Comparison of ENCODE assay signal across 1 cellular context in genomic region chr17:56976941-56977570, GRCh38.
TF ChIP-seq lines count a peak whose summit lies in the region.

No MANE protein-coding gene starts in this region.

TF ChIP-seq in HepG2, 621 proteins besides CTCF, POLR2A, EP300 and RAD21 (continued from another document and continues in another):
- no peak for TF ChIP-seq TIGD3 (CRISPR knock-in tag; IDR thresholded peaks at IDR 0.05; ENCODE audit: borderline replicate concordance)
- no peak for TF ChIP-seq ZNF879 (CRISPR knock-in tag; IDR thresholded peaks at IDR 0.05)
- no peak for TF ChIP-seq KLF9 (CRISPR knock-in tag; IDR thresholded peaks at IDR 0.05; ENCODE audit: low read depth)
- TF ChIP-seq DZIP1 (CRISPR knock-in tag; IDR thresholded peaks at IDR 0.05): no peak
- TF ChIP-seq NR2F6 (IDR thresholded peaks at IDR 0.05): peak; percentile 67
- peak; percentile 34; the same call in 1 of the 2 replicates for TF ChIP-seq NR2F6 (CRISPR knock-in tag; IDR thresholded peaks at IDR 0.05)
- no peak for TF ChIP-seq TRAFD1 (CRISPR knock-in tag; IDR thresholded peaks at IDR 0.05; ENCODE audit: borderline replicate concordance)
- TF ChIP-seq MZF1 (CRISPR knock-in tag; IDR thresholded peaks at IDR 0.05; ENCODE audit: borderline replicate concordance): no peak
- no peak for TF ChIP-seq RFXANK (CRISPR knock-in tag; IDR thresholded peaks at IDR 0.05)
- no peak for TF ChIP-seq NFKB2 (CRISPR knock-in tag; IDR thresholded peaks at IDR 0.05; ENCODE audit: borderline replicate concordance)
- TF ChIP-seq DNMT1 (CRISPR knock-in tag; IDR thresholded peaks at IDR 0.05): no peak
- TF ChIP-seq ZSCAN31 (CRISPR knock-in tag; IDR thresholded peaks at IDR 0.05; ENCODE audit: low read depth): no peak
- no peak for TF ChIP-seq JARID2 (CRISPR knock-in tag; IDR thresholded peaks at IDR 0.05; ENCODE audit: insufficient replicate concordance)
- no peak for TF ChIP-seq TBX3 (IDR thresholded peaks at IDR 0.05; ENCODE audit: borderline replicate concordance)
- no peak for TF ChIP-seq CREBL2 (CRISPR knock-in tag; IDR thresholded peaks at IDR 0.05; ENCODE audit: borderline replicate concordance)
- TF ChIP-seq ZHX2 (IDR thresholded peaks at IDR 0.05; ENCODE audit: low read depth): no peak
- no peak for TF ChIP-seq ZHX2 (CRISPR knock-in tag; IDR thresholded peaks at IDR 0.05; ENCODE audit: borderline replicate concordance)
- TF ChIP-seq ZNF646 (CRISPR knock-in tag; IDR thresholded peaks at IDR 0.05): peak; percentile 84; the same call in 1 of the 2 replicates
- no peak for TF ChIP-seq KDM3A (CRISPR knock-in tag; IDR thresholded peaks at IDR 0.05; ENCODE audit: low read depth)
- TF ChIP-seq PATZ1 (CRISPR knock-in tag; IDR thresholded peaks at IDR 0.05): 0 out of 2 replicates have a peak, but pooled peaks have one; percentile 23
- peak; percentile 52; the same call in 1 of the 2 replicates for TF ChIP-seq PAXIP1 (CRISPR knock-in tag; conservative IDR thresholded peaks at IDR 0.05)
- no peak for TF ChIP-seq ZNF264 (CRISPR knock-in tag; IDR thresholded peaks at IDR 0.05)
- TF ChIP-seq IRF1 (CRISPR knock-in tag; IDR thresholded peaks at IDR 0.05; ENCODE audit: low read depth): no peak
- 0 out of 2 replicates have a peak, but pooled peaks have one; percentile 36 for TF ChIP-seq ZNF160 (CRISPR knock-in tag; IDR thresholded peaks at IDR 0.05)
